8 cellular contexts compared by ENCODE assay signal in genomic region chr16:17476414-17477259, GRCh38. TPM values are rescaled to one million over a fixed set of nuclear protein-coding genes. Genes with fewer than 3 reads are reported as not detected.
A peak's percentile ranks its signal among the peaks of the same experiment; 100 is the strongest.
DNase-seq lines count a peak whose midpoint lies in the region; ATAC-seq and TF ChIP-seq lines count a peak whose summit lies in the region.

No MANE protein-coding gene starts in this region.

- no peaks in the 10 kb centered on the region for H3K9me3 Mint-ChIP-seq in T-helper 2 cell treated with Interferon-gamma antibody and Interleukin-4, amounts not matched to agents 5 μg/mL and 100 μg/mL, for 36 hours
- no peaks in the 10 kb centered on the region for H3K9me3 Mint-ChIP-seq in central memory CD8-positive, alpha-beta T cell

- intact Hi-C loops in left lung (cut with DNase I), result no loop called here
- intact Hi-C loops in transverse colon (cut with DNase I; ENCODE audit: low total_unique reads), result no loop called here

- TF ChIP-seq CTCF in left lung (IDR thresholded peaks at IDR 0.05) (peak; percentile 15 to 33), transverse colon (IDR thresholded peaks at IDR 0.05) (peak; percentile 33 to 53 (median 44))

- H3K4me1 ChIP-seq in left lung (peaks cover 0 to 8% of the 10 kb centered on the region in 2 donors), transverse colon (peaks cover 0 to 15% (median 8%) of the 10 kb centered on the region in 4 donors)

- H3K27me3 ChIP-seq in left lung (peaks cover 0 to 53% of the 10 kb centered on the region in 2 donors), transverse colon (no peaks in the 10 kb centered on the region)

- H3K27ac ChIP-seq in left lung (no peak overlapping the region), transverse colon (no peak overlapping the region)

- no peak overlapping the region for H3K27ac Mint-ChIP-seq in T-helper 2 cell treated with Interferon-gamma antibody and Interleukin-4, amounts not matched to agents 5 μg/mL and 100 μg/mL, for 36 hours
- H3K27ac Mint-ChIP-seq in central memory CD8-positive, alpha-beta T cell (ENCODE audit: low read depth), result no peak overlapping the region

- H3K4me1 Mint-ChIP-seq in T-helper 2 cell treated with Interferon-gamma antibody and Interleukin-4, amounts not matched to agents 5 μg/mL and 100 μg/mL, for 36 hours (ENCODE audit: low read depth), result peaks cover 40% of the 10 kb centered on the region
- peaks cover 19% of the 10 kb centered on the region for H3K4me1 Mint-ChIP-seq in central memory CD8-positive, alpha-beta T cell

- no peak overlapping the region for H3K4me3 ChIP-seq in left lung
- H3K4me3 ChIP-seq in transverse colon, result no peak overlapping the region

- no peaks in the 10 kb centered on the region for H3K9me3 ChIP-seq in left lung
- no peaks in the 10 kb centered on the region for H3K9me3 ChIP-seq in transverse colon

- H3K36me3 ChIP-seq in left lung (no peaks in the 10 kb centered on the region), transverse colon (no peaks in the 10 kb centered on the region)

- in situ Hi-C loops in transverse colon (cut with MboI; ENCODE audit: low pct_ligation_motif_present in 1 of 4, low pct_unique_long_range_greater_than_20kb in 1 of 4, low sequenced_read_pairs in 3 of 4), result loop anchor here in 2 of 4 donors (10.0 kb wide), 4 partner anchors 98 to 612 kb away; no protein-coding TSS in a partner anchor

- peak; percentile 77 for DNase-seq in AG20443 (ENCODE audit: low spot score)
- peak; percentile 53 for DNase-seq in MV-4-11 (lab: John Stamatoyannopoulos, UW)
- no peak for DNase-seq in T-helper 2 cell treated with Interferon-gamma antibody and Interleukin-4, amounts not matched to agents 5 μg/mL and 100 μg/mL, for 36 hours (ENCODE audit: low spot score)
- DNase-seq in central memory CD8-positive, alpha-beta T cell (ENCODE audit: low spot score in 2 of 2), result no peak
- DNase-seq in left lung, result no peak
- peak; percentile 65 for DNase-seq in transverse colon

- TF ChIP-seq POLR2A in transverse colon (IDR thresholded peaks at IDR 0.05), result no peak

- 30 to 51% methylated on average over 5 to 11 of the region's 11 CpGs for WGBS in transverse colon (ENCODE audit: low coverage in 1 of 2), 2 donors

- no peak for TF ChIP-seq EP300 in transverse colon (IDR thresholded peaks at IDR 0.05; ENCODE audit: low read depth)

- no peaks in the 10 kb centered on the region for H3K36me3 Mint-ChIP-seq in T-helper 2 cell treated with Interferon-gamma antibody and Interleukin-4, amounts not matched to agents 5 μg/mL and 100 μg/mL, for 36 hours (ENCODE audit: low read depth)
- peaks cover 5% of the 10 kb centered on the region for H3K36me3 Mint-ChIP-seq in central memory CD8-positive, alpha-beta T cell (ENCODE audit: insufficient read depth)

- peaks cover 10% of the 10 kb centered on the region for H3K27me3 Mint-ChIP-seq in T-helper 2 cell treated with Interferon-gamma antibody and Interleukin-4, amounts not matched to agents 5 μg/mL and 100 μg/mL, for 36 hours (ENCODE audit: low read depth)
- peaks cover 31% of the 10 kb centered on the region for H3K27me3 Mint-ChIP-seq in central memory CD8-positive, alpha-beta T cell

- peak; percentile 67 for ATAC-seq in GM18511 (IDR thresholded peaks at IDR 0.05; ENCODE audit: unreplicated experiment)
- peak; percentile 84 for ATAC-seq in central memory CD8-positive, alpha-beta T cell (replicated peaks; ENCODE audit: extremely low read depth, poor library complexity, severe bottlenecking)
- peak; percentile 79 for ATAC-seq in left lung
- ATAC-seq in GM18520 (IDR thresholded peaks at IDR 0.05; ENCODE audit: unreplicated experiment), result no peak

- H3K4me3 Mint-ChIP-seq in T-helper 2 cell treated with Interferon-gamma antibody and Interleukin-4, amounts not matched to agents 5 μg/mL and 100 μg/mL, for 36 hours, result peak overlapping the region; percentile 25
- H3K4me3 Mint-ChIP-seq in central memory CD8-positive, alpha-beta T cell, result no peak overlapping the region

RNA-seq across cellular contexts. Expression of gene XYLT1, which starts 5.9 kb away (rescaled TPM):
- total RNA-seq in left lung (1 to 10 TPM; 7.3 to 7.5 TPM), transverse colon (10 to 100 TPM; 22.3 to 44.6 (median 39.4) TPM)

Comparison
In these comparisons a context has a peak if more than half of its experiments do, and no peak if none do; other contexts are left out.
1. DNase-seq: peak in AG20443 (single experiment), MV-4-11 (single experiment) and transverse colon (single experiment); none in T-helper 2 cell treated with Interferon-gamma antibody and Interleukin-4, amounts not matched to agents 5 μg/mL and 100 μg/mL, for 36 hours (single experiment), central memory CD8-positive, alpha-beta T cell (0 of 2) and left lung (0 of 2).